In genomic region chr10:104231784-104232612, GRCh38 we compare ENCODE assay signal across 8 cellular contexts. TPM values are rescaled to one million over a fixed set of nuclear protein-coding genes. Genes with fewer than 3 reads are reported as not detected.
DNase-seq lines count a peak whose midpoint lies in the region; ATAC-seq, FAIRE-seq and TF ChIP-seq lines count a peak whose summit lies in the region.

Gene CFAP43 (minus strand): TSS chr10:104232364. CDS start chr10:104232246, 118 bp downstream.

- H3K27me3 ChIP-seq in skeletal muscle tissue (ENCODE audit: control insufficient read depth in 3 of 3, insufficient read depth in 3 of 3, low read length in 3 of 3) = no peaks in the 10 kb centered on the region

- CTCF ChIA-PET in activated B cell treated with CpG ODN at 0.5 μM for 24 hours (lab: Charles Lee) = interaction anchor here (1.4 kb wide), 1 partner anchor 42 kb away, joined by 3 read pairs; no protein-coding TSS in a partner anchor

- no peaks in the 10 kb centered on the region for H3K36me3 Mint-ChIP-seq in activated B cell treated with CpG ODN at 0.5 μM for 24 hours (ENCODE audit: low read depth)

- H3K4me3 Mint-ChIP-seq in activated B cell treated with CpG ODN at 0.5 μM for 24 hours = peak within 1 kb of the TSS; percentile 83

- H3K27ac ChIP-seq in caudate nucleus (ENCODE audit: low read depth, low read length) (peak within 1 kb of the TSS; percentile 73), skeletal muscle tissue (ENCODE audit: low read depth, low read length) (no peak within 1 kb of the TSS)

- peaks cover 7 to 8% (median 7%) of the 10 kb centered on the region in 3 donors for H3K4me1 ChIP-seq in skeletal muscle tissue (ENCODE audit: control insufficient read depth in 3 of 3, insufficient read depth in 3 of 3, low read length in 3 of 3)

- peak within 1 kb of the TSS; percentile 83 to 96 (median 92) for H3K4me3 ChIP-seq in skeletal muscle tissue (ENCODE audit: low read length in 3 of 3)

- H3K4me1 Mint-ChIP-seq in activated B cell treated with CpG ODN at 0.5 μM for 24 hours = peaks cover 12% of the 10 kb centered on the region

- no peak for TF ChIP-seq CTCF in activated B cell treated with CpG ODN at 0.5 μM for 24 hours (IDR thresholded peaks at IDR 0.05)

- peak within 1 kb of the TSS; percentile 41 for H3K27ac Mint-ChIP-seq in activated B cell treated with CpG ODN at 0.5 μM for 24 hours

- H3K9ac ChIP-seq in skeletal muscle tissue (ENCODE audit: low read depth in 1 of 3, low read length in 3 of 3) = peak within 1 kb of the TSS; percentile 78 to 85 (median 80)

- peaks cover 0 to 4% (median 0%) of the 10 kb centered on the region in 3 donors for H3K9me3 ChIP-seq in skeletal muscle tissue (ENCODE audit: control insufficient read depth in 3 of 3, low read length in 3 of 3)

- intact Hi-C loops in activated B cell treated with CpG ODN at 0.5 μM for 24 hours (cut with micrococcal nuclease) = loop anchor here (1.0 kb wide), 5 partner anchors 22 to 314 kb away; partner anchors contain the start of genes CFAP58, GSTO1, GSTO2 and STN1

- H3K9me3 Mint-ChIP-seq in activated B cell treated with CpG ODN at 0.5 μM for 24 hours = peaks cover 10% of the 10 kb centered on the region

- H3K27me3 Mint-ChIP-seq in activated B cell treated with CpG ODN at 0.5 μM for 24 hours = peaks cover 16% of the 10 kb centered on the region

- no peaks in the 10 kb centered on the region for H3K36me3 ChIP-seq in skeletal muscle tissue (ENCODE audit: control insufficient read depth in 3 of 3, insufficient read depth in 3 of 3, low read length in 3 of 3)

- DNase-seq in NCI-H2196 (lab: John Stamatoyannopoulos, UW; ENCODE audit: unreplicated experiment) (peak; percentile 87), activated B cell treated with CpG ODN at 0.5 μM for 24 hours (peak; percentile 96), caudate nucleus (lab: John Stamatoyannopoulos, UW) (peak; percentile 30 to 98 (median 93)), iPS-NIHi11 (ENCODE audit: low spot score) (peak; percentile 100)

- ATAC-seq in GM18867 (IDR thresholded peaks at IDR 0.05; ENCODE audit: unreplicated experiment) (peak; percentile 100), HG03108 (IDR thresholded peaks at IDR 0.05; ENCODE audit: unreplicated experiment) (peak; percentile 100), activated B cell treated with CpG ODN at 0.5 μM for 24 hours (ENCODE audit: low read depth) (peak; percentile 100)

- peak; percentile 98 for FAIRE-seq in A204.1 (lab: Jason Lieb, UNC)

- POLR2A ChIA-PET in activated B cell treated with CpG ODN at 0.5 μM for 24 hours (lab: Charles Lee) = no interaction called here

RNA-seq across cellular contexts. Expression of gene CFAP43, which starts in this region (rescaled TPM):
- 0.22 TPM in 1 of 2 replicates, not detected in the other for total RNA-seq in activated B cell treated with CpG ODN at 0.5 μM for 24 hours
- 2.1 TPM for total RNA-seq in skeletal muscle tissue

Comparison
In these comparisons a context has a peak if more than half of its experiments do, and no peak if none do; other contexts are left out.
1. Peak in DNase-seq and ATAC-seq in activated B cell treated with CpG ODN at 0.5 μM for 24 hours; RNA of the gene not detected or under 1 TPM.